Comparison of ENCODE assay signal across 8 cellular contexts in the genomic region with DNA sequence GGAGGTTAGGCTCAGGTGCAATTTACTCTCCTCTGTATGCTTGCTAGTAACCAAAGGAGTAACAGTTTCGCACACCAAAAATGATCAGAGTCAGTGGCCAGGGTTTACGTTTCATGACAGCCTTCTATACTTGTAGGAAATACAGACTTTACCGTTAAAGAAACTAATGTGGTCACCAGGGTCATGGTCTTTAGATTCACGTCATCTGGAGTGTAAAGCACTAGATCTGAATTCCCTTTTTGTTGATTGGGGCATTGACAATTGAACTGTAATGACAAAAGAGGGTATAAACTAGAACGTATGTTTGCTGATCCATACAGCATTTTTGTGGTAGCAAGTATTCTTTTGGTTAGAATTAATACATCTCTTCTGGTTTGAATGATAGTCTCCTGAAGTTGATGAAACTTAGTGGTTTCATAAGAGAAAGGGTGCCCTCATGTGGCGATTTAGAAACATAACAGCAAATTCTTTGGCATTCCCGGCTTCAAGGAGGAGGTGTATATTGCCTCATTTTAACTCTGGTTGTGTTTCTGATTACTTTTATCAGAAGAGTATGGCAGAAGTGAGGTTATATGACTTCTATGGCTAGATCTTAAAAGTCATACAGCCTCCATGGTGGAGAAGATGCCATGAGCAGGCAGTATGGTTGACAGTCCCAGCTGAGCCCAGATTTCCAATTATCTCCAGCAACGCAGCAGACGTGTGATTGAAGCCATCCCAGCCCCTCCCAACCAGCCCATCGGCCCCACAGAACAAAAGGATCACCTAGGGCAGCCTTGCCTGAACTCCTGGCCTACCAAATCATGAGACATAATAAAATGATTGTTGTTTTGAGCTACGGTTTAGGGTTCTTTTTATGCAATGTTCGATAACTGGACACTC. TPM values are rescaled to one million over a fixed set of nuclear protein-coding genes. Genes with fewer than 3 reads are reported as not detected.
A peak's percentile ranks its signal among the peaks of the same experiment; 100 is the strongest.
DNase-seq lines count a peak whose midpoint lies in the region; ATAC-seq, FAIRE-seq and TF ChIP-seq lines count a peak whose summit lies in the region.

No MANE protein-coding gene starts in this region.

- peak overlapping the region; percentile 56 for H3K4me2 ChIP-seq in HepG2 (ENCODE audit: low read depth, low read length)

- intact Hi-C loops in CD8-positive, alpha-beta T cell (cut with DNase I, micrococcal nuclease): loop anchor here (1.0 to 5.0 kb wide), 11 partner anchors 43 to 207 kb away; a partner anchor contains a TSS
- intact Hi-C loops in HepG2 (cut with micrococcal nuclease; ENCODE audit: unreplicated experiment): loop anchor here (1.0 to 2.0 kb wide), 8 partner anchors 34 to 207 kb away; no protein-coding TSS in a partner anchor

- 30% methylated on average over 12 of the region's 12 CpGs for WGBS in HepG2 (ENCODE audit: low lambda C conversion rate)

- H2AFZ ChIP-seq in HepG2 (ENCODE audit: low read length): peak overlapping the region; percentile 82

- TF ChIP-seq EP300 in HepG2 (IDR thresholded peaks at IDR 0.05; ENCODE audit: low read depth in 2 of 2, low read length in 2 of 2): no peak
- no peak for TF ChIP-seq EP300 in HepG2 (CRISPR knock-in tag; IDR thresholded peaks at IDR 0.05; ENCODE audit: borderline replicate concordance)

- peaks cover 4% of the 10 kb centered on the region for H3K79me2 ChIP-seq in HepG2 (ENCODE audit: insufficient read depth, low read length)

- peak; percentile 87 for TF ChIP-seq CTCF in CD8-positive, alpha-beta T cell (IDR thresholded peaks at IDR 0.05)
- peak; percentile 82 for TF ChIP-seq CTCF in HepG2 (CRISPR knock-in tag; IDR thresholded peaks at IDR 0.05)

- no peaks in the 10 kb centered on the region for H3K36me3 ChIP-seq in CD8-positive, alpha-beta T cell (ENCODE audit: insufficient read depth, low read length)
- no peaks in the 10 kb centered on the region for H3K36me3 ChIP-seq in HepG2 (replicated peaks in 1 of 2; ENCODE audit: control insufficient read depth in 1 of 2, insufficient read depth in 2 of 2, low read length in 2 of 2)

- H3K36me3 Mint-ChIP-seq in CD8-positive, alpha-beta T cell: no peaks in the 10 kb centered on the region
- no peaks in the 10 kb centered on the region for H3K36me3 Mint-ChIP-seq in T-cell

- CTCF ChIA-PET in CD8-positive, alpha-beta T cell (lab: Charles Lee): interaction anchor here (0.7 to 1.8 kb wide), 40 partner anchors 13 to 227 kb away, joined by 3 to 46 read pairs (median 5); no protein-coding TSS in a partner anchor
- CTCF ChIA-PET in T-cell (lab: Charles Lee): interaction anchor here (0.6 to 1.8 kb wide), 27 partner anchors 8 to 207 kb away, joined by 3 to 22 read pairs (median 4); no protein-coding TSS in a partner anchor
- CTCF ChIA-PET in HepG2 (lab: Yijun Ruan, JAX; ENCODE audit: low intra/inter-chr PET ratio, low total read pairs): interaction anchor here (1.0 to 3.2 kb wide), 6 partner anchors 43 to 154 kb away, joined by 3 to 24 read pairs (median 10); a partner anchor contains a TSS

- no peak for TF ChIP-seq POLR2A in HepG2 (IDR thresholded peaks at IDR 0.05; ENCODE audit: insufficient read depth in 1 of 2, low read depth in 2 of 2, low read length in 2 of 2)

- H3K27ac Mint-ChIP-seq in CD8-positive, alpha-beta T cell: peak overlapping the region; percentile 16
- H3K27ac Mint-ChIP-seq in T-cell: no peak overlapping the region

- FAIRE-seq in HepG2 (lab: Jason Lieb, UNC): peak; percentile 79

- no peaks in the 10 kb centered on the region for H3K27me3 ChIP-seq in CD8-positive, alpha-beta T cell (ENCODE audit: insufficient read depth, low read length)
- no peaks in the 10 kb centered on the region for H3K27me3 ChIP-seq in HepG2 (ENCODE audit: control insufficient read depth in 1 of 2, insufficient read depth in 2 of 2, low read length in 2 of 2)

- H3K4me1 Mint-ChIP-seq in CD8-positive, alpha-beta T cell (ENCODE audit: low read depth): peaks cover 14% of the 10 kb centered on the region
- H3K4me1 Mint-ChIP-seq in T-cell: peaks cover 7 to 11% (median 8%) of the 10 kb centered on the region in 3 donors

- no peak overlapping the region for H3K4me3 ChIP-seq in CD8-positive, alpha-beta T cell (ENCODE audit: low read depth, low read length)
- peak overlapping the region in 2 of 3 experiments; percentile 6 to 38; a peak in 3 of 6 replicates for H3K4me3 ChIP-seq in HepG2 (replicated peaks in 1 of 3; ENCODE audit: insufficient read depth in 1 of 3, low read depth in 2 of 3, low read length in 3 of 3)

- H3K27ac ChIP-seq in CD8-positive, alpha-beta T cell (ENCODE audit: low read depth, low read length): no peak overlapping the region
- peak overlapping the region; percentile 39 for H3K27ac ChIP-seq in HepG2 (ENCODE audit: extremely low read length, insufficient read depth, low read length)

- POLR2A ChIA-PET in CD8-positive, alpha-beta T cell (lab: Charles Lee): interaction anchor here (0.9 kb wide), 1 partner anchor 105 kb away, joined by 3 read pairs; no protein-coding TSS in a partner anchor
- POLR2A ChIA-PET in T-cell (lab: Charles Lee) (interaction anchor here in 1 of 2 donors (0.8 kb wide), 1 partner anchor 161 kb away, joined by 3 read pairs; no protein-coding TSS in a partner anchor), HepG2 (lab: Yijun Ruan, JAX) (interaction anchor here (1.1 to 1.5 kb wide), 3 partner anchors 95 to 154 kb away, joined by 3 to 5 read pairs (median 3); no protein-coding TSS in a partner anchor)

- in situ Hi-C loops in HepG2 (cut with HindIII; ENCODE audit: extremely low pct_ligation_motif_present, low pct_unique_long_range_greater_than_20kb): loop anchor here (5.0 to 10.0 kb wide), 3 partner anchors 108 to 151 kb away; a partner anchor contains a TSS

- H3K9me3 Mint-ChIP-seq in CD8-positive, alpha-beta T cell: no peaks in the 10 kb centered on the region
- H3K9me3 Mint-ChIP-seq in T-cell: no peaks in the 10 kb centered on the region

- peak in 5 of 7 experiments; percentile 24 to 58 (median 33) for DNase-seq in CD8-positive, alpha-beta T cell
- peak; percentile 23 for DNase-seq in NCI-H1694 (lab: John Stamatoyannopoulos, UW)
- peak in 29 of 34 experiments; percentile 4 to 66 (median 27) for DNase-seq in T-cell
- DNase-seq in dermis blood vessel endothelial cell: peak; percentile 93
- peak; percentile 86 for DNase-seq in HepG2 (ENCODE audit: low spot score)
- peak; percentile 97 for DNase-seq in superior temporal gyrus (ENCODE audit: extremely low spot score)

- BruUV-seq in HepG2 (replicated peaks; lab: Mats Ljungman, UMichigan): no TSS peak

- ATAC-seq in CD8-positive, alpha-beta T cell: peak; percentile 94
- ATAC-seq in GM18861 (IDR thresholded peaks at IDR 0.05; ENCODE audit: unreplicated experiment) (peak; percentile 87), HG03025 (IDR thresholded peaks at IDR 0.05; ENCODE audit: low FRiP score, unreplicated experiment) (peak; percentile 86), T-cell (replicated peaks in 1 of 4) (peak; percentile 69 to 86 (median 78)), HepG2 (peak; percentile 81)

- H3K4me3 Mint-ChIP-seq in CD8-positive, alpha-beta T cell: peak overlapping the region; percentile 43
- no peak overlapping the region for H3K4me3 Mint-ChIP-seq in T-cell

- peaks cover 3% of the 10 kb centered on the region for H3K27me3 Mint-ChIP-seq in CD8-positive, alpha-beta T cell (ENCODE audit: low read depth)
- peaks cover 5 to 6% of the 10 kb centered on the region in 2 donors for H3K27me3 Mint-ChIP-seq in T-cell

- no peaks in the 10 kb centered on the region for H4K20me1 ChIP-seq in HepG2 (ENCODE audit: insufficient read depth, low read length)

- H3K9ac ChIP-seq in HepG2 (ENCODE audit: insufficient read depth, low read depth, low read length): peak overlapping the region; percentile 35; the same call in 1 of the 2 replicates

- H3K4me1 ChIP-seq in CD8-positive, alpha-beta T cell (ENCODE audit: insufficient read depth, low read length): peaks cover 4% of the 10 kb centered on the region
- peaks cover 56% of the 10 kb centered on the region for H3K4me1 ChIP-seq in HepG2 (ENCODE audit: insufficient read depth, low read length)

- TF ChIP-seq RAD21 in HepG2 (CRISPR knock-in tag; IDR thresholded peaks at IDR 0.05): peak; percentile 86

- no peaks in the 10 kb centered on the region for H3K9me3 ChIP-seq in CD8-positive, alpha-beta T cell (ENCODE audit: low read length)
- no peaks in the 10 kb centered on the region for H3K9me3 ChIP-seq in HepG2 (ENCODE audit: low read length)

RNA-seq across cellular contexts. Expression of a gene that starts 35.1 kb away (rescaled TPM):
- not detected for total RNA-seq in CD8-positive, alpha-beta T cell
- total RNA-seq in T-cell (under 1 TPM in 3 of 5 donors, not detected in 2; 0.23 to 0.73 (median 0.60) TPM), dermis blood vessel endothelial cell (3.7 and 9.2 TPM in 2 replicates), HepG2 (2016; rRNA removed; fragmentation: Illumina TruSeq; extraction: Trizol) (not detected in 2 replicates)
- total RNA-seq in HepG2 (2016; cell fraction: cytosol; rRNA removed; fragmentation: Illumina TruSeq; extraction: Trizol; ENCODE audit: low read depth): not detected in 2 replicates
- not detected in 2 replicates for total RNA-seq in HepG2 (2016; cell fraction: insoluble cytoplasmic fraction; rRNA removed; fragmentation: Illumina TruSeq; extraction: Trizol)
- total RNA-seq in HepG2 (2016; cell fraction: membrane; rRNA removed; fragmentation: Illumina TruSeq; extraction: Trizol): not detected in 2 replicates
- total RNA-seq in HepG2 (2016; cell fraction: nucleus; rRNA removed; fragmentation: Illumina TruSeq; extraction: Trizol): not detected in 2 replicates
- polyA plus RNA-seq in HepG2 (2011; rRNA removed): 0.17 and 0.29 TPM in 2 replicates
- 0.12 and 0.28 TPM in 2 replicates for polyA plus RNA-seq in HepG2 (2011; cell fraction: cytosol; rRNA removed)
- polyA plus RNA-seq in HepG2 (2011; cell fraction: nucleus; rRNA removed): 0.12 TPM in 1 of 2 replicates, not detected in the other
- polyA plus RNA-seq in HepG2 (2012): 0.24 TPM in 1 of 2 replicates, not detected in the other
- polyA plus RNA-seq in HepG2 (2016; cell fraction: cytosol; fragmentation: Illumina TruSeq; extraction: Trizol; ENCODE audit: low read depth): not detected in 2 replicates
- polyA plus RNA-seq in HepG2 (2016; cell fraction: insoluble cytoplasmic fraction; fragmentation: Illumina TruSeq; extraction: Trizol; ENCODE audit: low read depth): not detected in 2 replicates
- not detected in 2 replicates for polyA plus RNA-seq in HepG2 (2016; cell fraction: membrane; fragmentation: Illumina TruSeq; extraction: Trizol; ENCODE audit: low read depth)
- polyA plus RNA-seq in HepG2 (2016; cell fraction: nucleus; fragmentation: Illumina TruSeq; extraction: Trizol; ENCODE audit: insufficient read depth, low read depth): not detected in 2 replicates
- polyA minus RNA-seq in HepG2 (2011; rRNA and poly(A)+ RNA removed; ENCODE audit: low replicate concordance): not detected in 2 replicates
- polyA minus RNA-seq in HepG2 (2011; cell fraction: cytosol; rRNA and poly(A)+ RNA removed): not detected in 2 replicates
- polyA minus RNA-seq in HepG2 (2011; cell fraction: nucleus; rRNA and poly(A)+ RNA removed): not detected in 2 replicates

RNA-seq across cellular contexts. Expression of a gene that starts 42.8 kb away (rescaled TPM):
- total RNA-seq in CD8-positive, alpha-beta T cell: 100 to 1,000 TPM; 320 to 330 TPM
- total RNA-seq in T-cell (100 to 1,000 TPM; 361 to 469 (median 428) TPM), dermis blood vessel endothelial cell (195 and 245 TPM in 2 replicates), HepG2 (2016; rRNA removed; fragmentation: Illumina TruSeq; extraction: Trizol) (265 and 365 TPM in 2 replicates)
- total RNA-seq in HepG2 (2016; cell fraction: cytosol; rRNA removed; fragmentation: Illumina TruSeq; extraction: Trizol; ENCODE audit: low read depth): 106 and 111 TPM in 2 replicates
- total RNA-seq in HepG2 (2016; cell fraction: insoluble cytoplasmic fraction; rRNA removed; fragmentation: Illumina TruSeq; extraction: Trizol): 253 and 367 TPM in 2 replicates
- 267 and 271 TPM in 2 replicates for total RNA-seq in HepG2 (2016; cell fraction: membrane; rRNA removed; fragmentation: Illumina TruSeq; extraction: Trizol)
- total RNA-seq in HepG2 (2016; cell fraction: nucleus; rRNA removed; fragmentation: Illumina TruSeq; extraction: Trizol): 271 and 302 TPM in 2 replicates
- polyA plus RNA-seq in HepG2 (2011; rRNA removed): 2,108 and 2,761 TPM in 2 replicates
- 1,026 and 1,553 TPM in 2 replicates for polyA plus RNA-seq in HepG2 (2011; cell fraction: cytosol; rRNA removed)
- 209 and 224 TPM in 2 replicates for polyA plus RNA-seq in HepG2 (2011; cell fraction: nucleus; rRNA removed)
- polyA plus RNA-seq in HepG2 (2012): 787 and 938 TPM in 2 replicates
- 159 and 182 TPM in 2 replicates for polyA plus RNA-seq in HepG2 (2016; cell fraction: cytosol; fragmentation: Illumina TruSeq; extraction: Trizol; ENCODE audit: low read depth)
- 316 and 330 TPM in 2 replicates for polyA plus RNA-seq in HepG2 (2016; cell fraction: insoluble cytoplasmic fraction; fragmentation: Illumina TruSeq; extraction: Trizol; ENCODE audit: low read depth)
- 230 and 256 TPM in 2 replicates for polyA plus RNA-seq in HepG2 (2016; cell fraction: membrane; fragmentation: Illumina TruSeq; extraction: Trizol; ENCODE audit: low read depth)
- 368 and 391 TPM in 2 replicates for polyA plus RNA-seq in HepG2 (2016; cell fraction: nucleus; fragmentation: Illumina TruSeq; extraction: Trizol; ENCODE audit: insufficient read depth, low read depth)
- 117 and 454 TPM in 2 replicates for polyA minus RNA-seq in HepG2 (2011; rRNA and poly(A)+ RNA removed; ENCODE audit: low replicate concordance)
- 1,086 and 1,277 TPM in 2 replicates for polyA minus RNA-seq in HepG2 (2011; cell fraction: cytosol; rRNA and poly(A)+ RNA removed)
- 441 and 760 TPM in 2 replicates for polyA minus RNA-seq in HepG2 (2011; cell fraction: nucleus; rRNA and poly(A)+ RNA removed)

Comparison
In these comparisons a context has a peak if more than half of its experiments do, and no peak if none do; other contexts are left out.
1. DNase-seq: peak in every context shown above with its lines; median percentile 97 in superior temporal gyrus; 93 in dermis blood vessel endothelial cell; 86 in HepG2; 33 in CD8-positive, alpha-beta T cell; 27 in T-cell; 23 in NCI-H1694.